Comparison of ENCODE assay signal across 8 cellular contexts in genomic region chr21:32611471-32611997, GRCh38. TPM values are rescaled to one million over a fixed set of nuclear protein-coding genes. Genes with fewer than 3 reads are reported as not detected.
DNase-seq lines count a peak whose midpoint lies in the region; ATAC-seq and TF ChIP-seq lines count a peak whose summit lies in the region.

No MANE protein-coding gene starts in this region.

- peaks cover 20% of the 10 kb centered on the region for H3K36me3 Mint-ChIP-seq in T-helper 2 cell treated with Interferon-gamma antibody and Interleukin-4, amounts not matched to agents 5 μg/mL and 100 μg/mL, for 36 hours (ENCODE audit: low read depth)

- H3K4me3 Mint-ChIP-seq in T-helper 2 cell treated with Interferon-gamma antibody and Interleukin-4, amounts not matched to agents 5 μg/mL and 100 μg/mL, for 36 hours, result peak overlapping the region; percentile 99

- ATAC-seq in GM18502 (IDR thresholded peaks at IDR 0.05; ENCODE audit: poor library complexity, unreplicated experiment) (peak; percentile 12), left lobe of liver (peak; percentile 28), omental fat pad (ENCODE audit: low FRiP score) (no peak)

- H3K27ac Mint-ChIP-seq in T-helper 2 cell treated with Interferon-gamma antibody and Interleukin-4, amounts not matched to agents 5 μg/mL and 100 μg/mL, for 36 hours, result peak overlapping the region; percentile 95

- H3K27me3 Mint-ChIP-seq in T-helper 2 cell treated with Interferon-gamma antibody and Interleukin-4, amounts not matched to agents 5 μg/mL and 100 μg/mL, for 36 hours (ENCODE audit: low read depth), result peaks cover 8% of the 10 kb centered on the region

- peak in 1 of 2 experiments; percentile 64 for DNase-seq in HL-60 (ENCODE audit: low read depth in 1 of 2, low spot score in 1 of 2)
- peak; percentile 17 for DNase-seq in T-helper 2 cell treated with Interferon-gamma antibody and Interleukin-4, amounts not matched to agents 5 μg/mL and 100 μg/mL, for 36 hours (ENCODE audit: low spot score)
- peak; percentile 22 to 38 for DNase-seq in cardiac fibroblast (ENCODE audit: low read depth in 2 of 2)
- no peak for DNase-seq in left lobe of liver (ENCODE audit: low spot score)
- peak; percentile 16 to 26 for DNase-seq in stimulated activated CD8-positive, alpha-beta memory T cell treated with anti-CD3 and anti-CD28 coated beads, Interleukin-15, amount 100 ng/mL, for 48 hours (ENCODE audit: low read depth in 2 of 2)
- no peak for DNase-seq in islet precursor cell
- no peak for DNase-seq in omental fat pad (ENCODE audit: low spot score)

- peak overlapping the region; percentile 96 for H3K27ac ChIP-seq in HL-60 (replicated peaks)

- H3K9me3 Mint-ChIP-seq in T-helper 2 cell treated with Interferon-gamma antibody and Interleukin-4, amounts not matched to agents 5 μg/mL and 100 μg/mL, for 36 hours, result no peaks in the 10 kb centered on the region

- no peaks in the 10 kb centered on the region for H3K27me3 ChIP-seq in HL-60 (ENCODE audit: insufficient read depth, poor library complexity, severe bottlenecking)

- TF ChIP-seq CTCF in HL-60 (IDR thresholded peaks at IDR 0.05; ENCODE audit: insufficient read depth, low read length) (no peak), cardiac fibroblast (IDR thresholded peaks at IDR 0.05; ENCODE audit: low read depth, low read length) (no peak), omental fat pad (IDR thresholded peaks at IDR 0.05) (no peak)

- peaks cover 5% of the 10 kb centered on the region for H3K4me1 Mint-ChIP-seq in T-helper 2 cell treated with Interferon-gamma antibody and Interleukin-4, amounts not matched to agents 5 μg/mL and 100 μg/mL, for 36 hours (ENCODE audit: low read depth)

- H3K4me3 ChIP-seq in HL-60 (replicated peaks; ENCODE audit: insufficient read depth, low read length) (peak overlapping the region; percentile 98), cardiac fibroblast (replicated peaks in 1 of 2; ENCODE audit: low read depth in 2 of 2, low read length in 2 of 2) (peak overlapping the region; percentile 98)

RNA-seq across cellular contexts. Expression of gene CFAP298, which starts 0.6 kb away (rescaled TPM):
- total RNA-seq in left lobe of liver, result 15.1 TPM
- 10 to 100 TPM; 18.5 to 25.1 (median 22.1) TPM for total RNA-seq in omental fat pad

RNA-seq across cellular contexts. Expression of gene TCP10L, which starts 26.2 kb away (rescaled TPM):
- total RNA-seq in left lobe of liver (4.1 TPM), omental fat pad (under 1 TPM in 3 of 4 donors, not detected in 1; 0.37 to 0.47 (median 0.38) TPM)

Comparison
In these comparisons a context has a peak if more than half of its experiments do, and no peak if none do; other contexts are left out.
1. DNase-seq: peak in T-helper 2 cell treated with Interferon-gamma antibody and Interleukin-4, amounts not matched to agents 5 μg/mL and 100 μg/mL, for 36 hours (single experiment), cardiac fibroblast (2 of 2) and stimulated activated CD8-positive, alpha-beta memory T cell treated with anti-CD3 and anti-CD28 coated beads, Interleukin-15, amount 100 ng/mL, for 48 hours (2 of 2); none in left lobe of liver (single experiment), islet precursor cell (single experiment) and omental fat pad (single experiment).